ENCODE assay signal across 7 cellular contexts in the genomic region with DNA sequence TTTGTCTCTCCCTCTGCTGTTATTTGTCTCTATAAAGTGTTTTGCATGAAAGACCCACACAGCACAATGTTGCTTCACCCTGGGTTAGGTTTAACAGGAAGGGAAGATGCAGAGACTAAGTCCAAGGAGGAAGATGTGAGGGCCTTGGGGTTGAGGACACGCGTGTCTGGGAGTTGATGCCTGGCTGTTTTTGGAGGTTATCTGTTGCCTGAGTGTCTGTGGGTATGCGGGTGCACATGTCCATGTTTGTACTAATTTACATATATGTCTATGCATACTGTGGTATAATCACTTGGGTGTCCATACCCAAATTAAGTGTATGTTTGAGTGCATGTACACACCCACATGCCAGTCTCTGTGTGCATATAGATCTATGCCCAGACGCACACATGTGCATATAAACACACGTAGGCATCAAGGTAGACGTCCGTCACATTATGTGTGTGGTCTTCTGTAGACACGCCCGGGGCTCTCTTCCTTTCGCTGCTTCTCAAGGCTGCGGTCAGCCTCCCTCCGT. TPM values are rescaled to one million over a fixed set of nuclear protein-coding genes. Genes with fewer than 3 reads are reported as not detected.
DNase-seq lines count a peak whose midpoint lies in the region; ATAC-seq, FAIRE-seq and TF ChIP-seq lines count a peak whose summit lies in the region.

No MANE protein-coding gene starts in this region.

- BruUV-seq in PC-3 (replicated peaks; lab: Mats Ljungman, UMichigan) (no TSS peak), endothelial cell of umbilical vein (replicated peaks; lab: Mats Ljungman, UMichigan) (no TSS peak)

- no peak for DNase-seq in PC-3
- DNase-seq in endothelial cell of umbilical vein (ENCODE audit: low read depth, low spot score), result peak; percentile 21
- no peak for DNase-seq in NCI-H1436 (lab: John Stamatoyannopoulos, UW)

- H3K36me3 ChIP-seq in PC-3 (ENCODE audit: low read depth, low read length) (no peaks in the 10 kb centered on the region), endothelial cell of umbilical vein (ENCODE audit: control insufficient read depth in 2 of 2, extremely low read depth in 1 of 2, insufficient read depth in 2 of 2, low read length in 2 of 2) (no peaks in the 10 kb centered on the region), parathyroid adenoma (ENCODE audit: control insufficient read depth, insufficient read depth, low read length) (no peaks in the 10 kb centered on the region)

- H3K4me3 ChIP-seq in PC-3 (ENCODE audit: low read length) (peak overlapping the region; percentile 75), endothelial cell of umbilical vein (replicated peaks in 1 of 3; ENCODE audit: insufficient read depth in 1 of 3, low read depth in 1 of 3, low read length in 3 of 3) (peak overlapping the region; percentile 23 to 35 (median 31)), parathyroid adenoma (ENCODE audit: low read depth, low read length) (peak overlapping the region; percentile 59)

- H3K9ac ChIP-seq in PC-3 (ENCODE audit: low read length), result no peak overlapping the region
- no peak overlapping the region for H3K9ac ChIP-seq in endothelial cell of umbilical vein (replicated peaks; ENCODE audit: extremely low read depth, insufficient read depth, low read length)
- H3K9ac ChIP-seq in parathyroid adenoma, result no peak overlapping the region

- FAIRE-seq in endothelial cell of umbilical vein (lab: Jason Lieb, UNC), result no peak

- H3K9me3 ChIP-seq in PC-3 (ENCODE audit: low read length), result no peaks in the 10 kb centered on the region
- H3K9me3 ChIP-seq in endothelial cell of umbilical vein (replicated peaks; ENCODE audit: control insufficient read depth, insufficient read depth, low read length), result no peaks in the 10 kb centered on the region
- no peaks in the 10 kb centered on the region for H3K9me3 ChIP-seq in parathyroid adenoma (ENCODE audit: control insufficient read depth, low read length)

- intact Hi-C loops in PC-3 (cut with micrococcal nuclease), result no loop called here
- intact Hi-C loops in endothelial cell of umbilical vein (cut with micrococcal nuclease), result loop anchor here (1.0 to 2.0 kb wide), 2 partner anchors 73 to 183 kb away; a partner anchor contains a TSS

- H3K79me2 ChIP-seq in PC-3 (ENCODE audit: low read length) (no peaks in the 10 kb centered on the region), endothelial cell of umbilical vein (ENCODE audit: control insufficient read depth, insufficient read depth, low read length) (no peaks in the 10 kb centered on the region), parathyroid adenoma (no peaks in the 10 kb centered on the region)

- H3K4me2 ChIP-seq in PC-3 (ENCODE audit: low read length), result peak overlapping the region; percentile 89
- H3K4me2 ChIP-seq in endothelial cell of umbilical vein (ENCODE audit: insufficient read depth, low read length), result peak overlapping the region; percentile 52
- peak overlapping the region; percentile 82 for H3K4me2 ChIP-seq in parathyroid adenoma (ENCODE audit: low read length)

- TF ChIP-seq CTCF in PC-3 (conservative IDR thresholded peaks at IDR 0.05; ENCODE audit: low read depth, low read length), result no peak
- no peak for TF ChIP-seq CTCF in endothelial cell of umbilical vein (IDR thresholded peaks at IDR 0.05; ENCODE audit: extremely low read depth in 1 of 2, insufficient read depth in 1 of 2, low read depth in 1 of 2, low read length in 2 of 2)
- TF ChIP-seq CTCF in parathyroid adenoma (IDR thresholded peaks at IDR 0.05), result no peak

- H3K4me1 ChIP-seq in PC-3 (ENCODE audit: insufficient read depth, low read length) (peaks cover 19% of the 10 kb centered on the region), endothelial cell of umbilical vein (ENCODE audit: control insufficient read depth, extremely low read depth, insufficient read depth, low read length) (peaks cover 7% of the 10 kb centered on the region), parathyroid adenoma (no peaks in the 10 kb centered on the region)

- H3K27ac ChIP-seq in PC-3 (ENCODE audit: low read length) (no peak overlapping the region), endothelial cell of umbilical vein (ENCODE audit: insufficient read depth, low read depth, low read length) (no peak overlapping the region), parathyroid adenoma (peak overlapping the region; percentile 64)

- no peak for TF ChIP-seq POLR2A in endothelial cell of umbilical vein (IDR thresholded peaks at IDR 0.05; ENCODE audit: low read depth, low read length)

- H4K20me1 ChIP-seq in PC-3 (ENCODE audit: low read length), result no peaks in the 10 kb centered on the region
- H4K20me1 ChIP-seq in endothelial cell of umbilical vein (replicated peaks; ENCODE audit: control insufficient read depth, extremely low read depth, insufficient read depth, low read length), result no peaks in the 10 kb centered on the region

- dilution Hi-C loops in endothelial cell of umbilical vein (cut with MboI; ENCODE audit: extremely low pct_ligation_motif_present, low sequenced_read_pairs), result no loop called here

- H3K27me3 ChIP-seq in PC-3 (ENCODE audit: low read length) (no peaks in the 10 kb centered on the region), endothelial cell of umbilical vein (ENCODE audit: control insufficient read depth in 2 of 2, insufficient read depth in 2 of 2, low read length in 2 of 2) (peaks cover 52 to 53% of the 10 kb centered on the region in 2 experiments), parathyroid adenoma (ENCODE audit: control insufficient read depth, insufficient read depth, low read length) (no peaks in the 10 kb centered on the region)

- POLR2A ChIA-PET in PC-3 (lab: Charles Lee; ENCODE audit: unreplicated experiment) (no interaction called here), endothelial cell of umbilical vein (lab: Charles Lee) (no interaction called here)

- ATAC-seq in GM21423 (IDR thresholded peaks at IDR 0.05; ENCODE audit: unreplicated experiment) (peak; percentile 2), PC-3 (peak; percentile 12), HG03039 (IDR thresholded peaks at IDR 0.05; ENCODE audit: unreplicated experiment) (no peak), HG02588 (IDR thresholded peaks at IDR 0.05; ENCODE audit: unreplicated experiment) (no peak)

- H3F3A ChIP-seq in PC-3 (ENCODE audit: low read length, unreplicated experiment), result no peaks in the 10 kb centered on the region

- H3K9me1 ChIP-seq in endothelial cell of umbilical vein (replicated peaks; ENCODE audit: control insufficient read depth, extremely low read depth, insufficient read depth, low read length), result no peaks in the 10 kb centered on the region

- CTCF ChIA-PET in PC-3 (lab: Charles Lee), result interaction anchor here (0.5 kb wide), 1 partner anchor 374 kb away, joined by 4 read pairs; no protein-coding TSS in a partner anchor
- CTCF ChIA-PET in endothelial cell of umbilical vein (lab: Charles Lee), result interaction anchor here (1.3 to 2.0 kb wide), 2 partner anchors 99 to 194 kb away, joined by 3 to 7 read pairs; no protein-coding TSS in a partner anchor

- H3K9me2 ChIP-seq in PC-3 (replicated peaks; ENCODE audit: low read length), result no peaks in the 10 kb centered on the region

- H2AFZ ChIP-seq in PC-3 (ENCODE audit: low read length) (peak overlapping the region; percentile 88), endothelial cell of umbilical vein (ENCODE audit: low read depth, low read length) (peak overlapping the region; percentile 95), parathyroid adenoma (peak overlapping the region; percentile 83)

TF ChIP-seq in endothelial cell of umbilical vein, 7 proteins besides CTCF, POLR2A, EP300 and RAD21:
- TF ChIP-seq JUN (IDR thresholded peaks at IDR 0.05; ENCODE audit: borderline replicate concordance, insufficient read depth, insufficient read length, low read depth) (no peak), POLR2AphosphoS5 (IDR thresholded peaks at IDR 0.05; ENCODE audit: insufficient read depth, low read depth, low read length) (no peak), MYC (IDR thresholded peaks at IDR 0.05; ENCODE audit: low read depth, low read length) (no peak), FOS (IDR thresholded peaks at IDR 0.05; ENCODE audit: borderline replicate concordance, insufficient read depth, low read length) (no peak), GATA2 (IDR thresholded peaks at IDR 0.05; ENCODE audit: insufficient read depth, insufficient read length, low read depth, low read length) (no peak), EZH2 (IDR thresholded peaks at IDR 0.05; ENCODE audit: borderline replicate concordance, low read depth, low read length, severe bottlenecking) (no peak)
- TF ChIP-seq, protein P1, sequence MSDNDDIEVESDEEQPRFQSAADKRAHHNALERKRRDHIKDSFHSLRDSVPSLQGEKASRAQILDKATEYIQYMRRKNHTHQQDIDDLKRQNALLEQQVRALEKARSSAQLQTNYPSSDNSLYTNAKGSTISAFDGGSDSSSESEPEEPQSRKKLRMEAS (IDR thresholded peaks at IDR 0.05; ENCODE audit: insufficient read depth, insufficient read length), result no peak

RNA-seq across cellular contexts. Expression of a gene that starts 1.0 kb away (rescaled TPM):
- total RNA-seq in PC-3 (2014; rRNA removed) (0.11 and 0.75 TPM in 2 replicates), endothelial cell of umbilical vein (0.85 and 4.0 TPM in 2 replicates)
- 1.5 and 1.7 TPM in 2 replicates for polyA plus RNA-seq in endothelial cell of umbilical vein
- polyA plus RNA-seq in endothelial cell of umbilical vein (2011; cell fraction: cytosol; rRNA removed), result 0.63 and 1.2 TPM in 2 replicates
- 1.1 and 1.4 TPM in 2 replicates for polyA plus RNA-seq in endothelial cell of umbilical vein (2011; cell fraction: nucleus; rRNA removed)
- 0.50 and 0.63 TPM in 2 replicates for polyA plus RNA-seq in endothelial cell of umbilical vein (2012)
- polyA minus RNA-seq in endothelial cell of umbilical vein, result 1.3 and 2.0 TPM in 2 replicates
- polyA minus RNA-seq in endothelial cell of umbilical vein (2011; cell fraction: cytosol; rRNA and poly(A)+ RNA removed), result not detected
- polyA minus RNA-seq in endothelial cell of umbilical vein (2011; cell fraction: nucleus; rRNA and poly(A)+ RNA removed), result 0.14 and 1.3 TPM in 2 replicates

Comparison
In these comparisons a context has a peak if more than half of its experiments do, and no peak if none do; other contexts are left out.
1. ATAC-seq: peak in GM21423 (single experiment) and PC-3 (single experiment); none in HG03039 (single experiment) and HG02588 (single experiment).
2. Peak in every context shown above with its lines, with median percentiles within 50 percentile points of each other: H2AFZ ChIP-seq, H3K4me2 ChIP-seq and H3K4me3 ChIP-seq.